2 cellular contexts compared by ENCODE assay signal in genomic region chr2:12718662-12719399, GRCh38.
TF ChIP-seq lines count a peak whose summit lies in the region.

No MANE protein-coding gene starts in this region.

TF ChIP-seq in GM12878, 131 proteins besides CTCF, POLR2A, EP300 and RAD21 (continued from another document):
- no peak for TF ChIP-seq ETV6 (conservative IDR thresholded peaks at IDR 0.05 in 1 of 2, IDR thresholded peaks at IDR 0.05 in 1 of 2; ENCODE audit: borderline replicate concordance in 1 of 2, low read depth in 1 of 2)
- no peak for TF ChIP-seq MYC (IDR thresholded peaks at IDR 0.05; ENCODE audit: insufficient read depth, insufficient read length, insufficient replicate concordance, low read length, severe bottlenecking)
- no peak for TF ChIP-seq RCOR1 (conservative IDR thresholded peaks at IDR 0.05; ENCODE audit: low read depth, low read length)
- no peak for TF ChIP-seq SUZ12 (IDR thresholded peaks at IDR 0.05; ENCODE audit: unreplicated experiment)
- no peak for TF ChIP-seq YY1 (IDR thresholded peaks at IDR 0.05; ENCODE audit: low read depth, low read length)
- no peak for TF ChIP-seq ZNF207 (IDR thresholded peaks at IDR 0.05; ENCODE audit: borderline replicate concordance)
- no peak for TF ChIP-seq ZNF592 (IDR thresholded peaks at IDR 0.05)
- no peak for TF ChIP-seq DPF2 (IDR thresholded peaks at IDR 0.05)
- no peak for TF ChIP-seq ZNF384 (IDR thresholded peaks at IDR 0.05; ENCODE audit: borderline replicate concordance, low read depth, low read length)
- TF ChIP-seq SP1 (IDR thresholded peaks at IDR 0.05; ENCODE audit: low read depth, low read length), result no peak
- TF ChIP-seq ELK1 (IDR thresholded peaks at IDR 0.05; ENCODE audit: low read depth, low read length), result no peak
- no peak for TF ChIP-seq HDAC2 (IDR thresholded peaks at IDR 0.05)
- TF ChIP-seq ZNF622 (IDR thresholded peaks at IDR 0.05), result no peak
- TF ChIP-seq NFXL1 (IDR thresholded peaks at IDR 0.05; ENCODE audit: borderline replicate concordance), result no peak
- TF ChIP-seq SREBF2 (IDR thresholded peaks at IDR 0.05; ENCODE audit: low read length), result no peak

TF ChIP-seq in liver, 16 proteins besides CTCF, POLR2A, EP300 and RAD21 (continued from another document):
- TF ChIP-seq MAX (IDR thresholded peaks at IDR 0.05) (no peak), ZBTB33 (IDR thresholded peaks at IDR 0.05) (no peak), FOXA2 (IDR thresholded peaks at IDR 0.05) (no peak), RXRA (IDR thresholded peaks at IDR 0.05) (no peak), FOXA1 (IDR thresholded peaks at IDR 0.05) (no peak), NR2F2 (IDR thresholded peaks at IDR 0.05) (no peak), YY1 (IDR thresholded peaks at IDR 0.05) (no peak), JUND (IDR thresholded peaks at IDR 0.05) (no peak), ATF3 (IDR thresholded peaks at IDR 0.05) (no peak), GABPA (IDR thresholded peaks at IDR 0.05 in 1 of 2, conservative IDR thresholded peaks at IDR 0.05 in 1 of 2) (no peak), REST (IDR thresholded peaks at IDR 0.05) (no peak), SP1 (IDR thresholded peaks at IDR 0.05) (no peak)
